In the genomic region with DNA sequence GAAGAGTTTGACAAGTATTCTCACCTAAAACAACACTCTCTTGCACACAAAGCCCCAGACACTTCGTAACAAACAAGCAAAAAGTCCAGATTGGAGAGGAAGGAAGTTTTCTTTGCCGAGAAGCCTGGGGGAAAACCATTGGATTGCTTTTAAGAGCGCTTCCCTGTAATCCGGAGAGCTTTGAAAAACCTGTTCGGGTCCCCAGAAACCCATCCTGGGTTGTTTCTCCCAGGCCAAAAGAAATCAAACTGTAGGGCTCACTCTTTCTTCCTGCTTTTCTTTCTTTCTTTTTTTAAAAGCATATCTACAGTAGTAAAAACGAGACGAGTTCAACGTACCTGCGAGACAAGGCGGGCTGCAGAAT, we compare ENCODE assay signal across 9 cellular contexts. TPM values are rescaled to one million over a fixed set of nuclear protein-coding genes. Genes with fewer than 3 reads are reported as not detected.
DNase-seq lines count a peak whose midpoint lies in the region; ATAC-seq, FAIRE-seq and TF ChIP-seq lines count a peak whose summit lies in the region.
"Had no signal": no experiment of that assay in that cellular context is flagged by ENCODE, and none has a peak within 500 bp of the region (broad histone marks: within the 10 kb centered on the region; RNA-seq: fewer than 3 reads in every experiment).

No MANE protein-coding gene starts in this region.

- H3K9ac ChIP-seq in K562 (ENCODE audit: insufficient read depth in 1 of 2, low read depth in 2 of 2, low read length in 2 of 2), result peak overlapping the region; percentile 52 to 91

- no peak for TF ChIP-seq POLR2A in K562 (conservative IDR thresholded peaks at IDR 0.05)

- peak overlapping the region; percentile 97 for H3K4me2 ChIP-seq in K562 (ENCODE audit: insufficient read depth, low read length)

- H4K20me1 ChIP-seq in K562 (replicated peaks; ENCODE audit: control insufficient read depth, insufficient read depth, low read length), result no peaks in the 10 kb centered on the region

- in situ Hi-C loops in HAP-1 (cut with MboI; ENCODE audit: low sequenced_read_pairs), result no loop called here
- in situ Hi-C loops in K562 (cut with MboI), result no loop called here

- ATAC-seq in K562, result no peak

- peak overlapping the region; percentile 41; the same call in 1 of the 2 replicates for H3K4me3 ChIP-seq in ACC112 (ENCODE audit: low read depth, low read length)
- peak overlapping the region; percentile 50 for H3K4me3 ChIP-seq in HAP-1
- peak overlapping the region; percentile 68 for H3K4me3 ChIP-seq in K562
- H3K4me3 ChIP-seq in mesodermal cell (ENCODE audit: extremely low read depth, insufficient read depth, low read length, poor library complexity, severe bottlenecking), result peak overlapping the region; percentile 54

- DNase-seq in HAP-1 (ENCODE audit: low spot score in 2 of 2) (peak in 1 of 2 experiments; percentile 14), K562 (ENCODE audit: extremely low read depth in 1 of 4, low spot score in 3 of 4) (no peak), GM10248 (ENCODE audit: extremely low spot score) (no peak), AML-193 (lab: John Stamatoyannopoulos, UW) (no peak), medulla oblongata (ENCODE audit: extremely low spot score) (no peak)
- DNase-seq in effector CD8-positive, alpha-beta T cell (lab: John Stamatoyannopoulos, UW), result no peak

- no peaks in the 10 kb centered on the region for H3K9me1 ChIP-seq in K562 (ENCODE audit: control insufficient read depth, insufficient read depth, low read length)

- H3K79me2 ChIP-seq in ACC112 (ENCODE audit: control insufficient read depth, insufficient read depth, low read length, unreplicated experiment), result no peaks in the 10 kb centered on the region
- no peaks in the 10 kb centered on the region for H3K79me2 ChIP-seq in K562 (ENCODE audit: control insufficient read depth, insufficient read depth, low read length)

- H3K36me3 ChIP-seq in ACC112 (ENCODE audit: insufficient read depth, low read length) (no peaks in the 10 kb centered on the region), HAP-1 (replicated peaks) (no peaks in the 10 kb centered on the region), K562 (ENCODE audit: control insufficient read depth, insufficient read depth, low read length) (no peaks in the 10 kb centered on the region), mesodermal cell (ENCODE audit: control insufficient read depth, insufficient read depth, low read length) (no peaks in the 10 kb centered on the region)

- WGBS in K562 (ENCODE audit: insufficient coverage, low coverage, missing lambda C conversion rate), result 9% methylated on average over 6 of the region's 10 CpGs
- WGBS in mesodermal cell (ENCODE audit: insufficient coverage in 2 of 2), 2 experiments, result 0 to 4% methylated on average over 3 to 5 of the region's 10 CpGs

- POLR2A ChIA-PET in K562 (lab: Yijun Ruan, JAX), result no interaction called here
- POLR2A ChIA-PET in GM10248 (lab: Yijun Ruan, JAX), result no interaction called here

- H2AFZ ChIP-seq in ACC112 (ENCODE audit: low read length, unreplicated experiment) (no peak overlapping the region), K562 (ENCODE audit: low read depth, low read length) (peak overlapping the region; percentile 99)

- TF ChIP-seq RAD21 in K562 (CRISPR knock-in tag; conservative IDR thresholded peaks at IDR 0.05 in 1 of 2, IDR thresholded peaks at IDR 0.05 in 1 of 2), result no peak

- no TSS peak for BruUV-seq in K562 (replicated peaks; lab: Mats Ljungman, UMichigan)

- CTCF ChIA-PET in K562 (lab: Yijun Ruan, JAX; ENCODE audit: low intra/inter-chr PET ratio), result no interaction called here
- CTCF ChIA-PET in GM10248 (lab: Yijun Ruan, JAX), result interaction anchor here (1.5 kb wide), 1 partner anchor 1038 kb away, joined by 4 read pairs; no protein-coding TSS in a partner anchor

- no peak for TF ChIP-seq CTCF in K562 (IDR thresholded peaks at IDR 0.05 in 2 of 3, conservative IDR thresholded peaks at IDR 0.05 in 1 of 3; ENCODE audit: insufficient read depth in 2 of 3, low read depth in 1 of 3, low read length in 3 of 3)
- TF ChIP-seq CTCF in GM10248 (IDR thresholded peaks at IDR 0.05; ENCODE audit: control extremely low read depth, extremely low read depth, low read depth, missing control alignments), result no peak

- no peaks in the 10 kb centered on the region for H3K4me1 ChIP-seq in ACC112 (ENCODE audit: control insufficient read depth, insufficient read depth, low read length, unreplicated experiment)
- peaks cover 9% of the 10 kb centered on the region for H3K4me1 ChIP-seq in HAP-1
- H3K4me1 ChIP-seq in K562 (replicated peaks in 1 of 2; ENCODE audit: control insufficient read depth in 2 of 2, insufficient read depth in 2 of 2, low read length in 2 of 2), result peaks cover 0 to 17% of the 10 kb centered on the region in 2 experiments; a peak in 3 of 5 replicates
- peaks cover 13% of the 10 kb centered on the region for H3K4me1 ChIP-seq in mesodermal cell (ENCODE audit: control insufficient read depth, insufficient read depth, low read length, poor library complexity, severe bottlenecking)

- no peak overlapping the region for H3K27ac ChIP-seq in ACC112 (ENCODE audit: low read depth, low read length)
- no peak overlapping the region for H3K27ac ChIP-seq in K562 (ENCODE audit: extremely low read depth, low read depth, low read length)
- H3K27ac ChIP-seq in mesodermal cell (ENCODE audit: low read depth, low read length, severe bottlenecking), result no peak overlapping the region

- TF ChIP-seq EP300 in K562 (IDR thresholded peaks at IDR 0.05; ENCODE audit: low read length), result no peak

- peaks cover 99% of the 10 kb centered on the region for H3K27me3 ChIP-seq in ACC112 (ENCODE audit: insufficient read depth, low read length)
- H3K27me3 ChIP-seq in HAP-1 (ENCODE audit: low read depth), result peaks cover 39% of the 10 kb centered on the region
- H3K27me3 ChIP-seq in K562 (ENCODE audit: control insufficient read depth in 2 of 2, insufficient read depth in 2 of 2, low read length in 2 of 2), result peaks cover 0 to 6% of the 10 kb centered on the region in 2 experiments; a peak in 4 of 5 replicates

- intact Hi-C loops in K562 (cut with micrococcal nuclease), result no loop called here

- FAIRE-seq in K562 (lab: Jason Lieb, UNC), result no peak

- H3K9me3 ChIP-seq in HAP-1 (no peaks in the 10 kb centered on the region), K562 (replicated peaks; ENCODE audit: control insufficient read depth, insufficient read depth, low read depth, low read length) (no peaks in the 10 kb centered on the region), mesodermal cell (ENCODE audit: control insufficient read depth, low read length) (no peaks in the 10 kb centered on the region)

TF ChIP-seq in K562, 482 proteins besides CTCF, POLR2A, EP300 and RAD21:
- TF ChIP-seq, protein P1, sequence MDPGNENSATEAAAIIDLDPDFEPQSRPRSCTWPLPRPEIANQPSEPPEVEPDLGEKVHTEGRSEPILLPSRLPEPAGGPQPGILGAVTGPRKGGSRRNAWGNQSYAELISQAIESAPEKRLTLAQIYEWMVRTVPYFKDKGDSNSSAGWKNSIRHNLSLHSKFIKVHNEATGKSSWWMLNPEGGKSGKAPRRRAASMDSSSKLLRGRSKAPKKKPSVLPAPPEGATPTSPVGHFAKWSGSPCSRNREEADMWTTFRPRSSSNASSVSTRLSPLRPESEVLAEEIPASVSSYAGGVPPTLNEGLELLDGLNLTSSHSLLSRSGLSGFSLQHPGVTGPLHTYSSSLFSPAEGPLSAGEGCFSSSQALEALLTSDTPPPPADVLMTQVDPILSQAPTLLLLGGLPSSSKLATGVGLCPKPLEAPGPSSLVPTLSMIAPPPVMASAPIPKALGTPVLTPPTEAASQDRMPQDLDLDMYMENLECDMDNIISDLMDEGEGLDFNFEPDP (CRISPR knock-in tag; IDR thresholded peaks at IDR 0.05), result no peak
- no peak for TF ChIP-seq ZNF444 (CRISPR knock-in tag; IDR thresholded peaks at IDR 0.05)
- TF ChIP-seq BDP1 (IDR thresholded peaks at IDR 0.05; ENCODE audit: insufficient read depth, insufficient read length), result no peak
TF ChIP-seq in K562: peak in this region for 0.

RNA-seq across cellular contexts. Expression of a gene that starts 0.7 kb away (rescaled TPM):
- total RNA-seq in K562 (2011; cell fraction: chromatin; rRNA removed; ENCODE audit: low replicate concordance), result 0.53 and 0.62 TPM in 2 replicates
- total RNA-seq in K562 (2011; cell fraction: nucleolus; rRNA removed), result 0.53 and 0.83 TPM in 2 replicates
- total RNA-seq in K562 (2011; cell fraction: nucleoplasm; rRNA removed), result 0.59 and 0.76 TPM in 2 replicates
- total RNA-seq in K562 (2014; rRNA removed) (0.16 and 0.73 TPM in 2 replicates), K562 (2014; rRNA removed; fragmentation: Illumina TruSeq; extraction: Trizol) (0.13 and 0.15 TPM in 2 replicates), K562 (2015; rRNA removed; fragmentation: Illumina TruSeq; extraction: Trizol) (0.14 and 0.15 TPM in 2 replicates), K562 (2021) (1.0 and 1.2 TPM in 2 replicates)
- polyA plus RNA-seq in K562 (2011; rRNA removed) (0.23 and 0.35 TPM in 2 replicates), K562 (2014; fragmentation: Illumina TruSeq; extraction: Trizol) (0.18 and 0.19 TPM in 2 replicates), K562 (2014; fragmentation: Nextera tagmentation; extraction: Ambion mirVana) (under 1 TPM; 0.04 to 0.06 TPM), K562 (2014; rRNA removed) (0.09 and 0.23 TPM in 2 replicates)
- polyA plus RNA-seq in K562 (2011; cell fraction: cytosol; rRNA removed), result 0.22 and 1.8 TPM in 2 replicates
- polyA plus RNA-seq in K562 (2011; cell fraction: nucleus; rRNA removed), result 0.37 and 1.5 TPM in 2 replicates
- 0.27 and 0.30 TPM in 2 replicates for polyA plus RNA-seq in K562 (2012)
- polyA minus RNA-seq in K562 (2011; rRNA and poly(A)+ RNA removed), result 0.12 and 0.56 TPM in 2 replicates
- polyA minus RNA-seq in K562 (2011; cell fraction: cytosol; rRNA and poly(A)+ RNA removed), result 0.86 TPM in 1 of 2 replicates, not detected in the other
- polyA minus RNA-seq in K562 (2011; cell fraction: nucleus; rRNA and poly(A)+ RNA removed), result 0.89 and 2.0 TPM in 2 replicates
- polyA plus RNA-seq in mesodermal cell (2013, experiment 1 of 2), result 0.77 TPM
- polyA plus RNA-seq in mesodermal cell (2013, experiment 2 of 2), result 0.15 TPM
- total RNA-seq: kidney epithelial cell had no signal
